In genomic region chr2:120860579-120860922, GRCh38 we compare ENCODE assay signal across 17 cellular contexts.
DNase-seq lines count a peak whose midpoint lies in the region; ATAC-seq and TF ChIP-seq lines count a peak whose summit lies in the region.
"Had no signal": no experiment of that assay in that cellular context is flagged by ENCODE, and none has a peak within 500 bp of the region (broad histone marks: within the 10 kb centered on the region; RNA-seq: fewer than 3 reads in every experiment).

No MANE protein-coding gene starts in this region.

- H3K4me1 ChIP-seq in aorta (ENCODE audit: control insufficient read depth in 1 of 2, insufficient read depth in 2 of 2, low read length in 2 of 2) = no peaks in the 10 kb centered on the region
- H3K4me1 ChIP-seq: HAP-1 had no signal

- H3K27ac Mint-ChIP-seq in glutamatergic neuron (ENCODE audit: unreplicated experiment) = no peak overlapping the region
- no peak overlapping the region for H3K27ac Mint-ChIP-seq in activated T-helper 1 cell treated with anti-CD3 and anti-CD28 coated beads, Interleukin-12 subunit alpha, Interleukin-12 subunit beta, Interleukin-2, Interleukin-4 antibody, amounts not matched to agents 30 ng/mL and 10 ng/mL and 1 ng/mL, durations not matched to agents 14 hours and 24 hours and 36 hours
- H3K27ac Mint-ChIP-seq: CD4-positive, alpha-beta memory T cell had no signal

- H3K36me3 Mint-ChIP-seq in glutamatergic neuron (ENCODE audit: unreplicated experiment) = no peaks in the 10 kb centered on the region
- H3K36me3 Mint-ChIP-seq in activated T-helper 1 cell treated with anti-CD3 and anti-CD28 coated beads, Interleukin-12 subunit alpha, Interleukin-12 subunit beta, Interleukin-2, Interleukin-4 antibody, amounts not matched to agents 30 ng/mL and 10 ng/mL and 1 ng/mL, durations not matched to agents 14 hours and 24 hours and 36 hours (ENCODE audit: low read depth) = no peaks in the 10 kb centered on the region
- H3K36me3 Mint-ChIP-seq: CD14-positive monocyte; CD4-positive, alpha-beta memory T cell had no signal

- H3K27ac ChIP-seq in aorta (ENCODE audit: low read depth in 1 of 2, low read length in 2 of 2) = no peak overlapping the region
- H3K27ac ChIP-seq: BLaER1, HL-60 had no signal

- peaks cover 23% of the 10 kb centered on the region for H3K4me1 Mint-ChIP-seq in glutamatergic neuron (ENCODE audit: low read depth, unreplicated experiment)
- H3K4me1 Mint-ChIP-seq in activated T-helper 1 cell treated with anti-CD3 and anti-CD28 coated beads, Interleukin-12 subunit alpha, Interleukin-12 subunit beta, Interleukin-2, Interleukin-4 antibody, amounts not matched to agents 30 ng/mL and 10 ng/mL and 1 ng/mL, durations not matched to agents 14 hours and 24 hours and 36 hours (ENCODE audit: low read depth) = no peaks in the 10 kb centered on the region
- H3K4me1 Mint-ChIP-seq: CD14-positive monocyte; CD4-positive, alpha-beta memory T cell had no signal

- intact Hi-C loops in cardiac septum (cut with DNase I) = no loop called here
- intact Hi-C loops in left cardiac atrium (cut with DNase I) = no loop called here
- intact Hi-C loops in sciatic nerve (cut with DNase I) = no loop called here
- intact Hi-C loops in aorta (cut with DNase I) = no loop called here
- intact Hi-C loops in activated T-helper 1 cell treated with anti-CD3 and anti-CD28 coated beads, Interleukin-12 subunit alpha, Interleukin-12 subunit beta, Interleukin-2, Interleukin-4 antibody, amounts not matched to agents 30 ng/mL and 10 ng/mL and 1 ng/mL, durations not matched to agents 14 hours and 24 hours and 36 hours (cut with micrococcal nuclease) = no loop called here

- H3K27me3 Mint-ChIP-seq in glutamatergic neuron (ENCODE audit: unreplicated experiment) = peaks cover 2% of the 10 kb centered on the region
- H3K27me3 Mint-ChIP-seq in activated T-helper 1 cell treated with anti-CD3 and anti-CD28 coated beads, Interleukin-12 subunit alpha, Interleukin-12 subunit beta, Interleukin-2, Interleukin-4 antibody, amounts not matched to agents 30 ng/mL and 10 ng/mL and 1 ng/mL, durations not matched to agents 14 hours and 24 hours and 36 hours (ENCODE audit: insufficient read depth) = no peaks in the 10 kb centered on the region

- no peak for TF ChIP-seq CTCF in glutamatergic neuron (IDR thresholded peaks at IDR 0.05; ENCODE audit: partially characterized antibody, unreplicated experiment)

- no peak overlapping the region for H3K4me3 Mint-ChIP-seq in glutamatergic neuron (ENCODE audit: unreplicated experiment)
- H3K4me3 Mint-ChIP-seq in activated T-helper 1 cell treated with anti-CD3 and anti-CD28 coated beads, Interleukin-12 subunit alpha, Interleukin-12 subunit beta, Interleukin-2, Interleukin-4 antibody, amounts not matched to agents 30 ng/mL and 10 ng/mL and 1 ng/mL, durations not matched to agents 14 hours and 24 hours and 36 hours = no peak overlapping the region
- H3K4me3 Mint-ChIP-seq: CD14-positive monocyte; CD4-positive, alpha-beta memory T cell had no signal

- H3K9me3 Mint-ChIP-seq in glutamatergic neuron (ENCODE audit: unreplicated experiment) = peaks cover 2% of the 10 kb centered on the region
- no peaks in the 10 kb centered on the region for H3K9me3 Mint-ChIP-seq in activated T-helper 1 cell treated with anti-CD3 and anti-CD28 coated beads, Interleukin-12 subunit alpha, Interleukin-12 subunit beta, Interleukin-2, Interleukin-4 antibody, amounts not matched to agents 30 ng/mL and 10 ng/mL and 1 ng/mL, durations not matched to agents 14 hours and 24 hours and 36 hours
- H3K9me3 Mint-ChIP-seq: CD14-positive monocyte had no signal

- WGBS in aorta, 2 donors = 93 to 94% methylated on average over 4 of the region's 4 CpGs

- ATAC-seq in left cardiac atrium = no peak
- ATAC-seq in sciatic nerve = no peak
- no peak for ATAC-seq in aorta (ENCODE audit: low FRiP score)
- ATAC-seq: GM12878 had no signal

- no peak overlapping the region for H3K4me3 ChIP-seq in aorta (ENCODE audit: low read length in 2 of 2)
- H3K4me3 ChIP-seq: BLaER1, GM12878, HAP-1 had no signal

- peak; percentile 68 for DNase-seq in cardiac septum (ENCODE audit: low spot score)
- no peak for DNase-seq in left cardiac atrium
- peak; percentile 0 for DNase-seq in glutamatergic neuron
- peak; percentile 41 for DNase-seq in sciatic nerve (ENCODE audit: low spot score)
- peak; percentile 20 to 47 for DNase-seq in aorta
- no peak for DNase-seq in HuH-7.5 (ENCODE audit: low spot score)
- DNase-seq in SKM-1 treated with dmso at 0.1 percent for 144 hours (lab: John Stamatoyannopoulos, UW; ENCODE audit: unreplicated experiment) = no peak
- no peak for DNase-seq in activated T-helper 1 cell treated with anti-CD3 and anti-CD28 coated beads, Interleukin-12 subunit alpha, Interleukin-12 subunit beta, Interleukin-2, Interleukin-4 antibody, amounts not matched to agents 30 ng/mL and 10 ng/mL and 1 ng/mL, durations not matched to agents 14 hours and 24 hours and 36 hours (ENCODE audit: low spot score)
- DNase-seq: 8988T; CD4-positive, alpha-beta memory T cell; DND-41; EL had no signal

- no peaks in the 10 kb centered on the region for H3K27me3 ChIP-seq in aorta (ENCODE audit: control insufficient read depth in 1 of 2, insufficient read depth in 2 of 2, low read length in 1 of 2)

- no peaks in the 10 kb centered on the region for H3K36me3 ChIP-seq in aorta (ENCODE audit: control insufficient read depth in 1 of 2, insufficient read depth in 2 of 2, low read length in 1 of 2)
- H3K36me3 ChIP-seq: BLaER1, HAP-1 had no signal

- H3K9me3 ChIP-seq in aorta (ENCODE audit: control insufficient read depth, low read length) = no peaks in the 10 kb centered on the region
- H3K9me3 ChIP-seq: BLaER1, HAP-1 had no signal

Comparison
In these comparisons a context has a peak if more than half of its experiments do, and no peak if none do; other contexts are left out.
1. DNase-seq: peak in cardiac septum (single experiment), glutamatergic neuron (single experiment), sciatic nerve (single experiment) and aorta (2 of 2); none in left cardiac atrium (single experiment), HuH-7.5 (single experiment), SKM-1 treated with dmso at 0.1 percent for 144 hours (single experiment) and activated T-helper 1 cell treated with anti-CD3 and anti-CD28 coated beads, Interleukin-12 subunit alpha, Interleukin-12 subunit beta, Interleukin-2, Interleukin-4 antibody, amounts not matched to agents 30 ng/mL and 10 ng/mL and 1 ng/mL, durations not matched to agents 14 hours and 24 hours and 36 hours (single experiment).